8 cellular contexts compared by ENCODE assay signal in the genomic region with DNA sequence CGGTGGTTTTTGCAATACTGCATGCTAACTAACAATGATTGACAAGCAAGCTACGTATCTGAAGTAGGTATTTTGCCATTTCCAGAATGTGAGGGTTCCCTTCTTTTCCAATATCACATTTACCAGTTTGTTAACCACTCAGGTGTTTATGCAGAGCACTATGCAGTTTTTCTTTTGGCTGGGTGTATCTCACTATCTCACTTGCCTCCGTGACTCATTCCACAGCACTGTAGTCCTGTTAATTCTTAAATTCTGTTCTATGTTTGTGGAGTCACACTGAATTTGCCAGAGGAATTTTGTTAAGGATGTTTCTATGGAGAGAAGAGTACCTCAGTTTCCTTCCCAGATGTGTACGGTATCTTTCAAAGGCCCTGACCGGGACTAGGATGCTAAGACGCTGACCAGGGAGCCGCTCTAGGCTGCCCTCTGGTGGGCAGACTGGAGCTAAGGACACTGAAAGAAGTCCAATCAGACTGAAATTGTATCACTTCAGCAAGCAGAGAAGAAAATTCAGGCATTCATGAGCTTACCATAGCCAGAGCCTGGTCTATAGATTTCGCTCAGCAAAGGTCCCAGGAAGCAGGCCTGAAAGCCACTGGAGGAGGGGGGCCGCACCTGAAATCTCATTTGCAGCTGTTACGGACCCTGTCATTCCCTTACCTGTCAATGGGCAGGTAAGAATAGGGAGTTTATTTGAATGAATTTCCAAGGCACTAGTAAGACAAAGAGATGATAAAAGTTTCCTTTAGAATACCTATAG.
DNase-seq lines count a peak whose midpoint lies in the region; ATAC-seq and TF ChIP-seq lines count a peak whose summit lies in the region.

No MANE protein-coding gene starts in this region.

- H3K9me3 Mint-ChIP-seq in chondrocyte (ENCODE audit: low read depth): no peaks in the 10 kb centered on the region

- H3K4me1 Mint-ChIP-seq in chondrocyte (ENCODE audit: low read depth): no peaks in the 10 kb centered on the region

- H3K4me3 ChIP-seq in RWPE2 (ENCODE audit: severe bottlenecking): no peak overlapping the region
- H3K4me3 ChIP-seq in left lung: no peak overlapping the region

- peak; percentile 97 for ATAC-seq in GM21367 (IDR thresholded peaks at IDR 0.05; ENCODE audit: unreplicated experiment)
- ATAC-seq in HG03457 (IDR thresholded peaks at IDR 0.05; ENCODE audit: unreplicated experiment): peak; percentile 97
- peak; percentile 79 for ATAC-seq in RWPE2 (ENCODE audit: low read depth)
- ATAC-seq in left lung: peak; percentile 85

- TF ChIP-seq CTCF in RWPE2 (IDR thresholded peaks at IDR 0.05; ENCODE audit: poor library complexity, severe bottlenecking) (peak; percentile 91), chondrocyte (IDR thresholded peaks at IDR 0.05) (peak; percentile 87), left lung (IDR thresholded peaks at IDR 0.05) (peak; percentile 45 to 58)

- H3K27me3 ChIP-seq in RWPE2 (ENCODE audit: insufficient read depth, poor library complexity, severe bottlenecking): no peaks in the 10 kb centered on the region
- no peaks in the 10 kb centered on the region for H3K27me3 ChIP-seq in left lung

- DNase-seq in NCI-H510A treated with DMSO at 0.1 percent for 48 hours (lab: John Stamatoyannopoulos, UW) (peak; percentile 15), NCI-H510A (lab: John Stamatoyannopoulos, UW) (no peak), RWPE2 (ENCODE audit: low spot score) (no peak), chondrocyte (ENCODE audit: low spot score) (peak; percentile 56), left lung (peak; percentile 32 to 61), stromal cell of bone marrow (ENCODE audit: low read depth) (peak; percentile 44)

- H3K4me1 ChIP-seq in RWPE2 (ENCODE audit: insufficient read depth, poor library complexity, severe bottlenecking) (no peaks in the 10 kb centered on the region), left lung (no peaks in the 10 kb centered on the region)

- no peaks in the 10 kb centered on the region for H3K36me3 ChIP-seq in RWPE2 (ENCODE audit: low read depth)
- H3K36me3 ChIP-seq in left lung: no peaks in the 10 kb centered on the region

- H3K36me3 Mint-ChIP-seq in chondrocyte (ENCODE audit: low read depth): no peaks in the 10 kb centered on the region

- peaks cover 25% of the 10 kb centered on the region for H3K27me3 Mint-ChIP-seq in chondrocyte (ENCODE audit: low read depth)

- H3K27ac Mint-ChIP-seq in chondrocyte (ENCODE audit: unreplicated experiment): no peak overlapping the region

- H3K9me3 ChIP-seq in RWPE2 (ENCODE audit: severe bottlenecking) (no peaks in the 10 kb centered on the region), left lung (no peaks in the 10 kb centered on the region)

- intact Hi-C loops in left lung (cut with DNase I): no loop called here

- H3K27ac ChIP-seq in RWPE2 (ENCODE audit: poor library complexity, severe bottlenecking): no peak overlapping the region
- no peak overlapping the region for H3K27ac ChIP-seq in left lung

- no peak overlapping the region for H3K4me3 Mint-ChIP-seq in chondrocyte (ENCODE audit: unreplicated experiment)

Comparison
In these comparisons a context has a peak if more than half of its experiments do, and no peak if none do; other contexts are left out.
1. DNase-seq: peak in NCI-H510A treated with DMSO at 0.1 percent for 48 hours (single experiment), chondrocyte (single experiment), left lung (2 of 2) and stromal cell of bone marrow (single experiment); none in NCI-H510A (single experiment) and RWPE2 (single experiment).
2. Peak in every context shown above with its lines, with median percentiles within 50 percentile points of each other: ATAC-seq and CTCF ChIP-seq.